10 cellular contexts compared by ENCODE assay signal in genomic region chr19:1410136-1410786, GRCh38. TPM values are rescaled to one million over a fixed set of nuclear protein-coding genes. Genes with fewer than 3 reads are reported as not detected.
DNase-seq lines count a peak whose midpoint lies in the region; TF ChIP-seq lines count a peak whose summit lies in the region.
"Had no signal": no experiment of that assay in that cellular context is flagged by ENCODE, and none has a peak within 500 bp of the region (broad histone marks: within the 10 kb centered on the region; RNA-seq: fewer than 3 reads in every experiment).

No MANE protein-coding gene starts in this region.

- intact Hi-C loops in CD4-positive, alpha-beta memory T cell (cut with micrococcal nuclease), result no loop called here

- no peak overlapping the region for H3K4me3 ChIP-seq in CD4-positive, alpha-beta memory T cell (ENCODE audit: low read length in 2 of 2)

- H3K9me3 ChIP-seq in CD4-positive, alpha-beta memory T cell (ENCODE audit: control insufficient read depth in 1 of 2, low read length in 2 of 2), result no peaks in the 10 kb centered on the region
- H3K9me3 ChIP-seq: SJSA1 had no signal

- TF ChIP-seq CTCF in chondrocyte (IDR thresholded peaks at IDR 0.05) (no peak), osteocyte (IDR thresholded peaks at IDR 0.05) (no peak)

- H3K4me1 Mint-ChIP-seq in CD4-positive, alpha-beta memory T cell, result peaks cover 32 to 71% (median 59%) of the 10 kb centered on the region in 4 donors
- peaks cover 47% of the 10 kb centered on the region for H3K4me1 Mint-ChIP-seq in chondrocyte (ENCODE audit: low read depth)
- peaks cover 52% of the 10 kb centered on the region for H3K4me1 Mint-ChIP-seq in osteocyte (ENCODE audit: unreplicated experiment)

- POLR2A ChIA-PET in CD4-positive, alpha-beta memory T cell (lab: Charles Lee; ENCODE audit: partially characterized antibody), result interaction anchor here (2.1 to 2.8 kb wide), 3 partner anchors 8 to 141 kb away, joined by 10 to 18 read pairs (median 12); partner anchors contain the start of gene CIRBP

- peak overlapping the region; percentile 80 to 94 (median 89) for H3K27ac Mint-ChIP-seq in CD4-positive, alpha-beta memory T cell
- H3K27ac Mint-ChIP-seq in chondrocyte (ENCODE audit: unreplicated experiment), result peak overlapping the region; percentile 81
- H3K27ac Mint-ChIP-seq in osteocyte (ENCODE audit: unreplicated experiment), result peak overlapping the region; percentile 44

- H3K9me3 Mint-ChIP-seq in CD4-positive, alpha-beta memory T cell, result no peaks in the 10 kb centered on the region
- H3K9me3 Mint-ChIP-seq in chondrocyte (ENCODE audit: low read depth), result no peaks in the 10 kb centered on the region
- no peaks in the 10 kb centered on the region for H3K9me3 Mint-ChIP-seq in osteocyte (ENCODE audit: unreplicated experiment)

- H3K36me3 Mint-ChIP-seq in CD4-positive, alpha-beta memory T cell, result peaks cover 4 to 29% of the 10 kb centered on the region in 2 donors
- H3K36me3 Mint-ChIP-seq in chondrocyte (ENCODE audit: low read depth), result no peaks in the 10 kb centered on the region
- H3K36me3 Mint-ChIP-seq in osteocyte (ENCODE audit: unreplicated experiment), result peaks cover 12% of the 10 kb centered on the region

- H3K4me1 ChIP-seq in CD4-positive, alpha-beta memory T cell (ENCODE audit: insufficient read depth, low read length), result peaks cover 69% of the 10 kb centered on the region

- H3K27me3 Mint-ChIP-seq in CD4-positive, alpha-beta memory T cell, result no peaks in the 10 kb centered on the region
- H3K27me3 Mint-ChIP-seq in chondrocyte (ENCODE audit: low read depth) (no peaks in the 10 kb centered on the region), osteocyte (ENCODE audit: unreplicated experiment) (no peaks in the 10 kb centered on the region)

- peaks cover 25% of the 10 kb centered on the region for H3K36me3 ChIP-seq in CD4-positive, alpha-beta memory T cell (ENCODE audit: insufficient read depth, low read length)

- DNase-seq in CD4-positive, alpha-beta memory T cell, result no peak
- DNase-seq in MV-4-11 (lab: John Stamatoyannopoulos, UW) (peak; percentile 43), chondrocyte (ENCODE audit: low spot score) (peak; percentile 90), osteocyte (ENCODE audit: extremely low spot score, unreplicated experiment) (no peak), NCI-H2227 treated with DMSO at 0.1 percent for 48 hours (lab: John Stamatoyannopoulos, UW) (no peak), NCI-H1105 (lab: John Stamatoyannopoulos, UW) (no peak), NCI-H128 (lab: John Stamatoyannopoulos, UW; ENCODE audit: unreplicated experiment) (no peak), NCI-H446 (lab: John Stamatoyannopoulos, UW) (no peak)
- DNase-seq: hypothalamus had no signal

- CTCF ChIA-PET in CD4-positive, alpha-beta memory T cell (lab: Charles Lee; ENCODE audit: partially characterized antibody), result interaction anchor here (1.2 to 1.4 kb wide), 2 partner anchors 27 to 35 kb away, joined by 4 to 9 read pairs; no protein-coding TSS in a partner anchor

- H3K4me3 Mint-ChIP-seq in CD4-positive, alpha-beta memory T cell, result peak overlapping the region; percentile 48 to 96 (median 86)
- peak overlapping the region; percentile 87 for H3K4me3 Mint-ChIP-seq in chondrocyte (ENCODE audit: unreplicated experiment)
- H3K4me3 Mint-ChIP-seq in osteocyte (ENCODE audit: unreplicated experiment), result peak overlapping the region; percentile 85

- no peaks in the 10 kb centered on the region for H3K27me3 ChIP-seq in CD4-positive, alpha-beta memory T cell (ENCODE audit: insufficient read depth, low read length)
- H3K27me3 ChIP-seq: SJSA1 had no signal

- peak overlapping the region; percentile 88 for H3K27ac ChIP-seq in CD4-positive, alpha-beta memory T cell (ENCODE audit: low read depth, low read length)
- H3K27ac ChIP-seq: SJSA1 had no signal

RNA-seq across cellular contexts. Expression of gene DAZAP1, which starts 2.9 kb away (rescaled TPM):
- total RNA-seq in CD4-positive, alpha-beta memory T cell, result 100 to 1,000 TPM; 143 to 152 TPM
- 1 to 10 TPM; 2.5 to 9.1 TPM for polyA plus RNA-seq in CD4-positive, alpha-beta memory T cell
- total RNA-seq in chondrocyte (81.1 to 88.0 TPM (median 82.5 TPM) in 3 replicates), osteocyte (91.0 and 101 TPM in 2 replicates)

RNA-seq across cellular contexts. Expression of gene GAMT, which starts 8.9 kb away (rescaled TPM):
- 10 to 100 TPM; 15.9 to 16.2 TPM for total RNA-seq in CD4-positive, alpha-beta memory T cell
- polyA plus RNA-seq in CD4-positive, alpha-beta memory T cell, result 10 to 100 TPM; 19.3 to 20.3 TPM
- total RNA-seq in chondrocyte, result 30.1 to 34.3 TPM (median 32.5 TPM) in 3 replicates
- total RNA-seq in osteocyte, result 31.2 and 35.3 TPM in 2 replicates

RNA-seq across cellular contexts. Expression of gene NDUFS7, which starts 26.6 kb away (rescaled TPM):
- total RNA-seq in CD4-positive, alpha-beta memory T cell, result 10 to 100 TPM; 68.6 to 73.5 TPM
- 100 to 1,000 TPM; 180 to 193 TPM for polyA plus RNA-seq in CD4-positive, alpha-beta memory T cell
- total RNA-seq in chondrocyte (57.3 to 66.1 TPM (median 57.8 TPM) in 3 replicates), osteocyte (71.7 and 74.4 TPM in 2 replicates)

RNA-seq across cellular contexts. Expression of gene RPS15, which starts 27.9 kb away (rescaled TPM):
- 1,000 to 10,000 TPM; 1,715 to 1,828 TPM for total RNA-seq in CD4-positive, alpha-beta memory T cell
- 1,000 to 10,000 TPM; 2,575 to 2,757 TPM for polyA plus RNA-seq in CD4-positive, alpha-beta memory T cell
- 614 to 734 TPM (median 636 TPM) in 3 replicates for total RNA-seq in chondrocyte
- 932 and 969 TPM in 2 replicates for total RNA-seq in osteocyte

RNA-seq across cellular contexts. Expression of gene APC2, which starts 39.7 kb away (rescaled TPM):
- total RNA-seq in CD4-positive, alpha-beta memory T cell, result not detected
- not detected for polyA plus RNA-seq in CD4-positive, alpha-beta memory T cell
- total RNA-seq in chondrocyte, result 1.4 to 3.9 TPM (median 3.9 TPM) in 3 replicates
- total RNA-seq in osteocyte, result 1.2 and 1.5 TPM in 2 replicates
- total RNA-seq: SJSA1 had no signal

Comparison
In these comparisons a context has a peak if more than half of its experiments do, and no peak if none do; other contexts are left out.
1. DNase-seq: peak in MV-4-11 (single experiment) and chondrocyte (single experiment); none in CD4-positive, alpha-beta memory T cell (0 of 5), osteocyte (single experiment), NCI-H2227 treated with DMSO at 0.1 percent for 48 hours (single experiment), NCI-H1105 (single experiment), NCI-H128 (single experiment) and NCI-H446 (0 of 2).
2. Peak in every context shown above with its lines, with median percentiles within 50 percentile points of each other: H3K27ac Mint-ChIP-seq and H3K4me3 Mint-ChIP-seq.